9 cellular contexts compared by ENCODE assay signal in genomic region chr2:74513605-74514367, GRCh38. TPM values are rescaled to one million over a fixed set of nuclear protein-coding genes. Genes with fewer than 3 reads are reported as not detected.
DNase-seq lines count a peak whose midpoint lies in the region; ATAC-seq and TF ChIP-seq lines count a peak whose summit lies in the region.
"Had no signal": no experiment of that assay in that cellular context is flagged by ENCODE, and none has a peak within 500 bp of the region (broad histone marks: within the 10 kb centered on the region; RNA-seq: fewer than 3 reads in every experiment).

No MANE protein-coding gene starts in this region.

- H3K4me3 ChIP-seq in DND-41 (ENCODE audit: low read depth in 1 of 2, low read length in 2 of 2), result no peak overlapping the region
- peak overlapping the region; percentile 60 for H3K4me3 ChIP-seq in Jurkat, Clone E6-1 (ENCODE audit: low read length)
- H3K4me3 ChIP-seq in PC-9, result no peak overlapping the region

- H3K4me2 ChIP-seq in DND-41 (ENCODE audit: insufficient read depth, low read length) (peak overlapping the region; percentile 17; the same call in 1 of the 2 replicates), PC-9 (no peak overlapping the region)

- POLR2A ChIA-PET in naive thymus-derived CD8-positive, alpha-beta T cell (lab: Charles Lee), result interaction anchor here (0.7 to 6.2 kb wide), 5 partner anchors 10 to 59 kb away, joined by 3 to 35 read pairs (median 3); partner anchors contain the start of genes AUP1, CCDC142, HTRA2 and INO80B
- POLR2A ChIA-PET in PC-9 (lab: Charles Lee; ENCODE audit: unreplicated experiment), result no interaction called here

- intact Hi-C loops in activated T-helper 1 cell treated with anti-CD3 and anti-CD28 coated beads, Interleukin-12 subunit alpha, Interleukin-12 subunit beta, Interleukin-2, Interleukin-4 antibody, amounts not matched to agents 30 ng/mL and 10 ng/mL and 1 ng/mL, durations not matched to agents 14 hours and 24 hours and 36 hours (cut with micrococcal nuclease), result loop anchor here (1.0 kb wide), 1 partner anchor 15 kb away; no protein-coding TSS in a partner anchor
- intact Hi-C loops in PC-9 (cut with micrococcal nuclease; ENCODE audit: unreplicated experiment), result no loop called here

- H3K9me3 Mint-ChIP-seq in activated T-helper 1 cell treated with anti-CD3 and anti-CD28 coated beads, Interleukin-12 subunit alpha, Interleukin-12 subunit beta, Interleukin-2, Interleukin-4 antibody, amounts not matched to agents 30 ng/mL and 10 ng/mL and 1 ng/mL, durations not matched to agents 14 hours and 24 hours and 36 hours, result no peaks in the 10 kb centered on the region
- no peaks in the 10 kb centered on the region for H3K9me3 Mint-ChIP-seq in naive thymus-derived CD8-positive, alpha-beta T cell

- BruUV-seq in PC-9 (replicated peaks; lab: Mats Ljungman, UMichigan), result no TSS peak

- DNase-seq in DND-41 (peak; percentile 68), NOMO-1 (lab: John Stamatoyannopoulos, UW; ENCODE audit: unreplicated experiment in 2 of 2) (no peak), PC-9 (no peak), cerebellar nuclear complex (lab: John Stamatoyannopoulos, UW) (no peak)
- peak; percentile 79 for DNase-seq in Jurkat, Clone E6-1 (ENCODE audit: low read depth, low spot score)
- peak; percentile 34 for DNase-seq in activated T-helper 1 cell treated with anti-CD3 and anti-CD28 coated beads, Interleukin-12 subunit alpha, Interleukin-12 subunit beta, Interleukin-2, Interleukin-4 antibody, amounts not matched to agents 30 ng/mL and 10 ng/mL and 1 ng/mL, durations not matched to agents 14 hours and 24 hours and 36 hours (ENCODE audit: low spot score)
- DNase-seq in naive thymus-derived CD8-positive, alpha-beta T cell, result peak in 2 of 10 donors; percentile 23 to 27
- DNase-seq: nucleus accumbens had no signal

- peaks cover 8% of the 10 kb centered on the region; the same call in 1 of the 2 replicates for H3K4me1 ChIP-seq in DND-41 (ENCODE audit: insufficient read depth, low read length)
- peaks cover 1% of the 10 kb centered on the region for H3K4me1 ChIP-seq in PC-9 (replicated peaks; ENCODE audit: insufficient read depth)

- no peak overlapping the region for H3K27ac ChIP-seq in DND-41 (ENCODE audit: low read length)
- H3K27ac ChIP-seq in PC-9, result no peak overlapping the region

- H4K20me1 ChIP-seq in DND-41 (ENCODE audit: insufficient read depth, low read length) (no peaks in the 10 kb centered on the region), PC-9 (ENCODE audit: insufficient read depth) (no peaks in the 10 kb centered on the region)

- H3F3A ChIP-seq in PC-9 (ENCODE audit: insufficient read depth, low read depth), result no peaks in the 10 kb centered on the region

- TF ChIP-seq CTCF in DND-41 (IDR thresholded peaks at IDR 0.05; ENCODE audit: borderline replicate concordance, extremely low read depth, low read length, poor library complexity, severe bottlenecking) (no peak), PC-9 (conservative IDR thresholded peaks at IDR 0.05) (no peak)

- no peak overlapping the region for H3K9ac ChIP-seq in DND-41 (ENCODE audit: low read depth, low read length)

- ATAC-seq in DND-41 (ENCODE audit: insufficient read depth, low read depth), result peak; percentile 76
- ATAC-seq in naive thymus-derived CD8-positive, alpha-beta T cell, result no peak
- ATAC-seq in GM18502 (IDR thresholded peaks at IDR 0.05; ENCODE audit: poor library complexity, unreplicated experiment), result no peak

- H3K36me3 ChIP-seq in DND-41 (ENCODE audit: insufficient read depth, low read length) (no peaks in the 10 kb centered on the region), PC-9 (ENCODE audit: low read depth) (no peaks in the 10 kb centered on the region)

- CTCF ChIA-PET in PC-9 (lab: Charles Lee), result no interaction called here

- peak overlapping the region; percentile 66 for H3K4me3 Mint-ChIP-seq in activated T-helper 1 cell treated with anti-CD3 and anti-CD28 coated beads, Interleukin-12 subunit alpha, Interleukin-12 subunit beta, Interleukin-2, Interleukin-4 antibody, amounts not matched to agents 30 ng/mL and 10 ng/mL and 1 ng/mL, durations not matched to agents 14 hours and 24 hours and 36 hours
- H3K4me3 Mint-ChIP-seq in naive thymus-derived CD8-positive, alpha-beta T cell, result peak overlapping the region in 8 of 10 donors; percentile 22 to 59 (median 46)

- H3K9me2 ChIP-seq in PC-9 (ENCODE audit: insufficient read depth), result no peaks in the 10 kb centered on the region

- no peaks in the 10 kb centered on the region for H3K9me3 ChIP-seq in DND-41 (ENCODE audit: insufficient read depth, low read length, severe bottlenecking)
- no peaks in the 10 kb centered on the region for H3K9me3 ChIP-seq in PC-9 (ENCODE audit: insufficient read depth, low read depth)

- H2AFZ ChIP-seq in DND-41 (ENCODE audit: low read depth, low read length) (no peak overlapping the region; the same call in 1 of the 2 replicates), PC-9 (no peak overlapping the region)

- H3K4me1 Mint-ChIP-seq in activated T-helper 1 cell treated with anti-CD3 and anti-CD28 coated beads, Interleukin-12 subunit alpha, Interleukin-12 subunit beta, Interleukin-2, Interleukin-4 antibody, amounts not matched to agents 30 ng/mL and 10 ng/mL and 1 ng/mL, durations not matched to agents 14 hours and 24 hours and 36 hours (ENCODE audit: low read depth), result peaks cover 18% of the 10 kb centered on the region
- peaks cover 13 to 26% (median 25%) of the 10 kb centered on the region in 4 donors for H3K4me1 Mint-ChIP-seq in naive thymus-derived CD8-positive, alpha-beta T cell

- H3K79me2 ChIP-seq in DND-41 (ENCODE audit: insufficient read depth, low read length) (no peaks in the 10 kb centered on the region), PC-9 (ENCODE audit: low read depth) (no peaks in the 10 kb centered on the region)

- no peak overlapping the region for H3K27ac Mint-ChIP-seq in activated T-helper 1 cell treated with anti-CD3 and anti-CD28 coated beads, Interleukin-12 subunit alpha, Interleukin-12 subunit beta, Interleukin-2, Interleukin-4 antibody, amounts not matched to agents 30 ng/mL and 10 ng/mL and 1 ng/mL, durations not matched to agents 14 hours and 24 hours and 36 hours
- peak overlapping the region in 1 of 10 donors; percentile 53 for H3K27ac Mint-ChIP-seq in naive thymus-derived CD8-positive, alpha-beta T cell

- peaks cover 10% of the 10 kb centered on the region for H3K36me3 Mint-ChIP-seq in activated T-helper 1 cell treated with anti-CD3 and anti-CD28 coated beads, Interleukin-12 subunit alpha, Interleukin-12 subunit beta, Interleukin-2, Interleukin-4 antibody, amounts not matched to agents 30 ng/mL and 10 ng/mL and 1 ng/mL, durations not matched to agents 14 hours and 24 hours and 36 hours (ENCODE audit: low read depth)
- H3K36me3 Mint-ChIP-seq in naive thymus-derived CD8-positive, alpha-beta T cell, result peaks cover 0 to 5% (median 0%) of the 10 kb centered on the region in 3 donors

- H3K27me3 ChIP-seq in DND-41 (ENCODE audit: insufficient read depth, low read length, poor library complexity) (peaks cover 23% of the 10 kb centered on the region), PC-9 (ENCODE audit: insufficient read depth, low read depth) (no peaks in the 10 kb centered on the region)

- peaks cover 60% of the 10 kb centered on the region for H3K27me3 Mint-ChIP-seq in activated T-helper 1 cell treated with anti-CD3 and anti-CD28 coated beads, Interleukin-12 subunit alpha, Interleukin-12 subunit beta, Interleukin-2, Interleukin-4 antibody, amounts not matched to agents 30 ng/mL and 10 ng/mL and 1 ng/mL, durations not matched to agents 14 hours and 24 hours and 36 hours (ENCODE audit: insufficient read depth)
- H3K27me3 Mint-ChIP-seq in naive thymus-derived CD8-positive, alpha-beta T cell, result peaks cover 31 to 66% (median 54%) of the 10 kb centered on the region in 5 donors

RNA-seq across cellular contexts. Expression of gene TLX2, which starts 0.5 kb away (rescaled TPM):
- 2.2 TPM for polyA plus RNA-seq in Jurkat, Clone E6-1 (2012; ENCODE audit: insufficient read depth, insufficient read length)
- total RNA-seq in activated T-helper 1 cell treated with anti-CD3 and anti-CD28 coated beads, Interleukin-12 subunit alpha, Interleukin-12 subunit beta, Interleukin-2, Interleukin-4 antibody, amounts not matched to agents 30 ng/mL and 10 ng/mL and 1 ng/mL, durations not matched to agents 14 hours and 24 hours and 36 hours, result 1.2 and 1.5 TPM in 2 replicates
- not detected for total RNA-seq in naive thymus-derived CD8-positive, alpha-beta T cell
- not detected for polyA plus RNA-seq in naive thymus-derived CD8-positive, alpha-beta T cell
- total RNA-seq in PC-9 (2021), result 3.1 and 3.8 TPM in 2 replicates

RNA-seq across cellular contexts. Expression of gene PCGF1, which starts 6.3 kb away (rescaled TPM):
- 42.2 TPM for polyA plus RNA-seq in Jurkat, Clone E6-1 (2012; ENCODE audit: insufficient read depth, insufficient read length)
- 41.9 and 45.0 TPM in 2 replicates for total RNA-seq in activated T-helper 1 cell treated with anti-CD3 and anti-CD28 coated beads, Interleukin-12 subunit alpha, Interleukin-12 subunit beta, Interleukin-2, Interleukin-4 antibody, amounts not matched to agents 30 ng/mL and 10 ng/mL and 1 ng/mL, durations not matched to agents 14 hours and 24 hours and 36 hours
- total RNA-seq in naive thymus-derived CD8-positive, alpha-beta T cell, result 10 to 100 TPM; 33.1 to 34.6 TPM
- 10 to 100 TPM in 1 of 3 donors, 1 to 10 TPM in 2; 6.7 to 11.8 (median 7.3) TPM for polyA plus RNA-seq in naive thymus-derived CD8-positive, alpha-beta T cell
- total RNA-seq in PC-9 (2021), result 24.9 and 31.3 TPM in 2 replicates

RNA-seq across cellular contexts. Expression of gene DQX1, which starts 12.2 kb away (rescaled TPM):
- 2.7 TPM for polyA plus RNA-seq in Jurkat, Clone E6-1 (2012; ENCODE audit: insufficient read depth, insufficient read length)
- total RNA-seq in activated T-helper 1 cell treated with anti-CD3 and anti-CD28 coated beads, Interleukin-12 subunit alpha, Interleukin-12 subunit beta, Interleukin-2, Interleukin-4 antibody, amounts not matched to agents 30 ng/mL and 10 ng/mL and 1 ng/mL, durations not matched to agents 14 hours and 24 hours and 36 hours, result 0.65 and 0.86 TPM in 2 replicates
- total RNA-seq in naive thymus-derived CD8-positive, alpha-beta T cell, result under 1 TPM; 0.36 to 0.81 TPM
- not detected for polyA plus RNA-seq in naive thymus-derived CD8-positive, alpha-beta T cell
- total RNA-seq in PC-9 (2021), result 1.3 and 1.7 TPM in 2 replicates

RNA-seq across cellular contexts. Expression of gene LBX2, which starts 14.4 kb away (rescaled TPM):
- not detected for polyA plus RNA-seq in Jurkat, Clone E6-1 (2012; ENCODE audit: insufficient read depth, insufficient read length)
- total RNA-seq in activated T-helper 1 cell treated with anti-CD3 and anti-CD28 coated beads, Interleukin-12 subunit alpha, Interleukin-12 subunit beta, Interleukin-2, Interleukin-4 antibody, amounts not matched to agents 30 ng/mL and 10 ng/mL and 1 ng/mL, durations not matched to agents 14 hours and 24 hours and 36 hours, result 0.54 and 1.1 TPM in 2 replicates
- not detected for total RNA-seq in naive thymus-derived CD8-positive, alpha-beta T cell
- polyA plus RNA-seq in naive thymus-derived CD8-positive, alpha-beta T cell, result not detected
- total RNA-seq in PC-9 (2021), result 0.76 and 2.0 TPM in 2 replicates

RNA-seq across cellular contexts. Expression of gene AUP1, which starts 15.7 kb away (rescaled TPM):
- 134 TPM for polyA plus RNA-seq in Jurkat, Clone E6-1 (2012; ENCODE audit: insufficient read depth, insufficient read length)
- total RNA-seq in activated T-helper 1 cell treated with anti-CD3 and anti-CD28 coated beads, Interleukin-12 subunit alpha, Interleukin-12 subunit beta, Interleukin-2, Interleukin-4 antibody, amounts not matched to agents 30 ng/mL and 10 ng/mL and 1 ng/mL, durations not matched to agents 14 hours and 24 hours and 36 hours, result 178 and 187 TPM in 2 replicates
- total RNA-seq in naive thymus-derived CD8-positive, alpha-beta T cell, result 100 to 1,000 TPM; 173 to 184 TPM
- 10 to 100 TPM; 79.5 to 88.9 (median 81.8) TPM for polyA plus RNA-seq in naive thymus-derived CD8-positive, alpha-beta T cell
- total RNA-seq in PC-9 (2021), result 79.2 and 84.0 TPM in 2 replicates

Comparison
In these comparisons a context has a peak if more than half of its experiments do, and no peak if none do; other contexts are left out.
1. DNase-seq: peak in DND-41 (single experiment), Jurkat, Clone E6-1 (single experiment) and activated T-helper 1 cell treated with anti-CD3 and anti-CD28 coated beads, Interleukin-12 subunit alpha, Interleukin-12 subunit beta, Interleukin-2, Interleukin-4 antibody, amounts not matched to agents 30 ng/mL and 10 ng/mL and 1 ng/mL, durations not matched to agents 14 hours and 24 hours and 36 hours (single experiment); none in NOMO-1 (0 of 2), PC-9 (0 of 2) and cerebellar nuclear complex (0 of 2).